ENCODE assay signal across 10 cellular contexts in the genomic region with DNA sequence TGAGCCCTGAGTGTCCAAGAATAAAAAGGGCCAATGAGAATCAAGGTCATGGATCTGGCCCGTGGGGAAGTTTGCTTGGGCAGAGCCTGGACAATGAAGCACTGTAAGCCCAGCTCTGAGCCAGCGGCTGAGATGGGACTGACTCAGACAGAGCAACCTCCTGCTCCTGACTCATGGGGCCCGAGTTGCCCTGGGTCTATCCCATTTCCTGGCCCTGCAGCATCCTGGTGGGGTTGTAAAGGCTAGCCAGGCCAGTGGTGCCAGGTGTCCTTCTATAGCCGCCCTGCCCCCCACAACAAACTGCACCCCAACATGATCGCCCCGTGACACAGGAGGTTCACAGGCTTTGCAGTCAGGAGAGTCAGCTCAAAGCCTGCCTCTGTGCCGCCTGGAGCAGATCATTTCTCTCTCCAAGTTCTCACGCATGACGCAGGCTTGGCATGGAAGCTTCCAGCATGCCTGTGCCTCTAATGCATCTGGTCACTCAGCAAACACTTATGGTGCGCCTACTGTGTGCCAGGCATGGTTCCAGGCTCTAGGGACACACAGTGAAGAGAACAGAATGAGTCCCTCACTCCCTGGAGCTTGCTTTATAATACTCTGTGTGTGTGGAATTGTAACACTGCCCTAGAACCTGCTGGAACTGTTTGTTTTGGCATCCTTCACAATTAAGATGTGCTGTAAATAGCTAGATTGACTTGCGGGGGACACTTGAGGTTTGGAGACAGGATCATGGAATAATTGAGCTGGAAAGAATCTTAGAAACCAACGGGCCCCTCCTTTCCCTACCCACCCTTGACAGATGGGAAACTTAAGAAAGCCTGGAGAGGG. TPM values are rescaled to one million over a fixed set of nuclear protein-coding genes. Genes with fewer than 3 reads are reported as not detected.
A peak's percentile ranks its signal among the peaks of the same experiment; 100 is the strongest.
DNase-seq lines count a peak whose midpoint lies in the region; ATAC-seq, FAIRE-seq and TF ChIP-seq lines count a peak whose summit lies in the region.
"Had no signal": no experiment of that assay in that cellular context is flagged by ENCODE, and none has a peak within 500 bp of the region (broad histone marks: within the 10 kb centered on the region; RNA-seq: fewer than 3 reads in every experiment).

No MANE protein-coding gene starts in this region.

- H4K20me1 ChIP-seq in mammary epithelial cell (ENCODE audit: insufficient read depth, low read length), result no peaks in the 10 kb centered on the region
- H4K20me1 ChIP-seq in HepG2 (ENCODE audit: insufficient read depth, low read length), result no peaks in the 10 kb centered on the region

- CTCF ChIA-PET in mammary epithelial cell (lab: Charles Lee; ENCODE audit: low non-redundant PET) (interaction anchor here (0.6 kb wide), 1 partner anchor 23 kb away, joined by 3 read pairs; no protein-coding TSS in a partner anchor), HepG2 (lab: Yijun Ruan, JAX; ENCODE audit: low intra/inter-chr PET ratio, low total read pairs) (no interaction called here)

- WGBS in mammary epithelial cell (ENCODE audit: low coverage, missing lambda C conversion rate), result 25% methylated on average over 10 of the region's 12 CpGs
- WGBS in HepG2 (ENCODE audit: low lambda C conversion rate), result 45% methylated on average over 3 of the region's 12 CpGs

- H3K9me3 Mint-ChIP-seq in activated naive CD8-positive, alpha-beta T cell treated with anti-CD3 and anti-CD28 coated beads for 36 hours, result no peaks in the 10 kb centered on the region

- H3K4me2 ChIP-seq in mammary epithelial cell (ENCODE audit: insufficient read depth, low read depth, low read length) (peak overlapping the region; percentile 9), HepG2 (ENCODE audit: low read depth, low read length) (peak overlapping the region; percentile 52)

- H3K79me2 ChIP-seq in mammary epithelial cell (ENCODE audit: insufficient read depth, low read length), result no peaks in the 10 kb centered on the region
- H3K79me2 ChIP-seq in HepG2 (ENCODE audit: insufficient read depth, low read length), result no peaks in the 10 kb centered on the region

- H3K27ac Mint-ChIP-seq in activated naive CD8-positive, alpha-beta T cell treated with anti-CD3 and anti-CD28 coated beads for 36 hours, result no peak overlapping the region
- H3K27ac Mint-ChIP-seq: CD4-positive, CD25-positive, alpha-beta regulatory T cell had no signal

- H3K36me3 Mint-ChIP-seq in activated naive CD8-positive, alpha-beta T cell treated with anti-CD3 and anti-CD28 coated beads for 36 hours, result no peaks in the 10 kb centered on the region
- H3K36me3 Mint-ChIP-seq: CD4-positive, CD25-positive, alpha-beta regulatory T cell had no signal

- BruUV-seq in mammary epithelial cell (replicated peaks; lab: Mats Ljungman, UMichigan) (TSS peak; percentile 66), HepG2 (replicated peaks; lab: Mats Ljungman, UMichigan) (no TSS peak)

- intact Hi-C loops in mammary epithelial cell (cut with micrococcal nuclease), result loop anchor here (2.0 kb wide), 1 partner anchor 125 kb away; no protein-coding TSS in a partner anchor
- intact Hi-C loops in HepG2 (cut with micrococcal nuclease; ENCODE audit: unreplicated experiment), result loop anchor here (5.0 kb wide), 1 partner anchor 55 kb away; no protein-coding TSS in a partner anchor

- TF ChIP-seq CTCF in mammary epithelial cell (conservative IDR thresholded peaks at IDR 0.05 in 1 of 2, IDR thresholded peaks at IDR 0.05 in 1 of 2; ENCODE audit: extremely low read depth in 1 of 2, insufficient read depth in 1 of 2, low read depth in 1 of 2, low read length in 2 of 2), result no peak
- no peak for TF ChIP-seq CTCF in HepG2 (CRISPR knock-in tag; IDR thresholded peaks at IDR 0.05)
- TF ChIP-seq CTCF in BE2C (IDR thresholded peaks at IDR 0.05; ENCODE audit: low read depth, low read length), result no peak

- peak; percentile 71 for FAIRE-seq in HepG2 (lab: Jason Lieb, UNC)

- TF ChIP-seq EP300 in HepG2 (IDR thresholded peaks at IDR 0.05; ENCODE audit: low read depth in 2 of 2, low read length in 2 of 2) (peak in 1 of 2 experiments; percentile 16; a peak in 1 of 4 replicates), HepG2 (CRISPR knock-in tag; IDR thresholded peaks at IDR 0.05; ENCODE audit: borderline replicate concordance) (peak; percentile 50; the same call in 1 of the 2 replicates)

- H3K4me1 Mint-ChIP-seq in activated naive CD8-positive, alpha-beta T cell treated with anti-CD3 and anti-CD28 coated beads for 36 hours, result no peaks in the 10 kb centered on the region

- POLR2A ChIA-PET in HepG2 (lab: Yijun Ruan, JAX), result interaction anchor here (0.8 to 1.3 kb wide), 4 partner anchors 60 to 227 kb away, joined by 3 to 4 read pairs (median 3); a partner anchor contains a TSS

- in situ Hi-C loops in mammary epithelial cell (cut with MboI; ENCODE audit: low sequenced_read_pairs in 2 of 2), result no loop called here
- in situ Hi-C loops in HepG2 (cut with HindIII; ENCODE audit: extremely low pct_ligation_motif_present, low pct_unique_long_range_greater_than_20kb), result no loop called here

- no peak for TF ChIP-seq RAD21 in HepG2 (CRISPR knock-in tag; IDR thresholded peaks at IDR 0.05)

- DNase-seq in A172 (ENCODE audit: low spot score) (peak; percentile 97), HuH-7.5 (ENCODE audit: low spot score) (peak; percentile 39), mammary epithelial cell (peak; percentile 99), HepG2 (ENCODE audit: low spot score) (peak; percentile 85), BE2C (no peak), HUDEP-2 (lab: John Stamatoyannopoulos, UW; ENCODE audit: unreplicated experiment in 76 of 76) (no peak)
- no peak for DNase-seq in activated naive CD8-positive, alpha-beta T cell treated with anti-CD3 and anti-CD28 coated beads for 36 hours
- DNase-seq: CD4-positive, CD25-positive, alpha-beta regulatory T cell; ovary had no signal

- ATAC-seq in HepG2 (peak; percentile 97), HG02973 (IDR thresholded peaks at IDR 0.05; ENCODE audit: unreplicated experiment) (no peak)

- H3K27me3 ChIP-seq in mammary epithelial cell (ENCODE audit: insufficient read depth, low read length) (no peaks in the 10 kb centered on the region), HepG2 (ENCODE audit: control insufficient read depth in 1 of 2, insufficient read depth in 2 of 2, low read length in 2 of 2) (peaks cover 0 to 1% of the 10 kb centered on the region in 2 experiments; a peak in 1 of 5 replicates), BE2C (no peaks in the 10 kb centered on the region)
- H3K27me3 ChIP-seq: ovary had no signal

- H3K4me1 ChIP-seq in mammary epithelial cell (ENCODE audit: insufficient read depth, low read length) (peaks cover 31% of the 10 kb centered on the region), HepG2 (ENCODE audit: insufficient read depth, low read length) (peaks cover 32% of the 10 kb centered on the region), BE2C (no peaks in the 10 kb centered on the region)

- H2AFZ ChIP-seq in mammary epithelial cell (ENCODE audit: low read depth, low read length) (peak overlapping the region; percentile 14), HepG2 (ENCODE audit: low read length) (no peak overlapping the region)

- H3K36me3 ChIP-seq in mammary epithelial cell (ENCODE audit: insufficient read depth, low read length), result no peaks in the 10 kb centered on the region
- H3K36me3 ChIP-seq in HepG2 (replicated peaks in 1 of 2; ENCODE audit: control insufficient read depth in 1 of 2, insufficient read depth in 2 of 2, low read length in 2 of 2), result no peaks in the 10 kb centered on the region
- no peaks in the 10 kb centered on the region for H3K36me3 ChIP-seq in BE2C
- H3K36me3 ChIP-seq: ovary had no signal

- no peak overlapping the region for H3K4me3 ChIP-seq in mammary epithelial cell (replicated peaks in 1 of 3; ENCODE audit: insufficient read depth in 1 of 3, low read depth in 2 of 3, low read length in 3 of 3)
- H3K4me3 ChIP-seq in HepG2 (replicated peaks in 1 of 3; ENCODE audit: insufficient read depth in 1 of 3, low read depth in 2 of 3, low read length in 3 of 3), result peak overlapping the region in 1 of 3 experiments; percentile 19; a peak in 1 of 6 replicates
- no peak overlapping the region for H3K4me3 ChIP-seq in BE2C (ENCODE audit: low read depth, low read length)
- H3K4me3 ChIP-seq: ovary had no signal

- H3K27ac ChIP-seq in mammary epithelial cell (ENCODE audit: insufficient read depth, low read depth, low read length) (peak overlapping the region; percentile 88), HepG2 (ENCODE audit: extremely low read length, insufficient read depth, low read length) (no peak overlapping the region)
- H3K27ac ChIP-seq: ovary had no signal

- TF ChIP-seq POLR2A in HepG2 (IDR thresholded peaks at IDR 0.05; ENCODE audit: insufficient read depth in 1 of 2, low read depth in 2 of 2, low read length in 2 of 2), result no peak

- H3K9me3 ChIP-seq in mammary epithelial cell (replicated peaks; ENCODE audit: insufficient read depth, low read length), result peaks cover 5% of the 10 kb centered on the region
- H3K9me3 ChIP-seq in HepG2 (ENCODE audit: low read length), result no peaks in the 10 kb centered on the region
- no peaks in the 10 kb centered on the region for H3K9me3 ChIP-seq in BE2C
- H3K9me3 ChIP-seq: ovary had no signal

- no peak overlapping the region for H3K4me3 Mint-ChIP-seq in activated naive CD8-positive, alpha-beta T cell treated with anti-CD3 and anti-CD28 coated beads for 36 hours
- H3K4me3 Mint-ChIP-seq: CD4-positive, CD25-positive, alpha-beta regulatory T cell had no signal

- no peaks in the 10 kb centered on the region for H3K27me3 Mint-ChIP-seq in activated naive CD8-positive, alpha-beta T cell treated with anti-CD3 and anti-CD28 coated beads for 36 hours

- peak overlapping the region; percentile 52 for H3K9ac ChIP-seq in mammary epithelial cell (ENCODE audit: insufficient read depth, low read length)
- H3K9ac ChIP-seq in HepG2 (ENCODE audit: insufficient read depth, low read depth, low read length), result no peak overlapping the region

- dilution Hi-C loops in mammary epithelial cell (cut with HindIII; ENCODE audit: low sequenced_read_pairs), result loop anchor here (5.0 kb wide), 3 partner anchors 40 to 95 kb away; no protein-coding TSS in a partner anchor

RNA-seq across cellular contexts. Expression of a gene that starts 4.9 kb away (rescaled TPM):
- total RNA-seq in A172 (2014; rRNA removed; shearing (Covaris generic)), result 0.78 and 1.1 TPM in 2 replicates
- total RNA-seq in mammary epithelial cell (1 to 10 TPM in 1 of 2 donors, under 1 TPM in 1; under 0.01 to 3.4 TPM), HepG2 (2016; rRNA removed; fragmentation: Illumina TruSeq; extraction: Trizol) (0.15 and 0.20 TPM in 2 replicates)
- polyA plus RNA-seq in mammary epithelial cell (3.7 TPM), HepG2 (2011; rRNA removed) (0.05 and 0.25 TPM in 2 replicates)
- not detected for polyA minus RNA-seq in mammary epithelial cell
- total RNA-seq in HepG2 (2016; cell fraction: cytosol; rRNA removed; fragmentation: Illumina TruSeq; extraction: Trizol; ENCODE audit: low read depth), result not detected in 2 replicates
- total RNA-seq in HepG2 (2016; cell fraction: insoluble cytoplasmic fraction; rRNA removed; fragmentation: Illumina TruSeq; extraction: Trizol), result 0.15 and 0.37 TPM in 2 replicates
- 0.15 TPM in 1 of 2 replicates, not detected in the other for total RNA-seq in HepG2 (2016; cell fraction: membrane; rRNA removed; fragmentation: Illumina TruSeq; extraction: Trizol)
- 0.13 TPM in 1 of 2 replicates, not detected in the other for total RNA-seq in HepG2 (2016; cell fraction: nucleus; rRNA removed; fragmentation: Illumina TruSeq; extraction: Trizol)
- polyA plus RNA-seq in HepG2 (2011; cell fraction: cytosol; rRNA removed), result 0.06 and 0.11 TPM in 2 replicates
- 0.05 and 0.08 TPM in 2 replicates for polyA plus RNA-seq in HepG2 (2011; cell fraction: nucleus; rRNA removed)
- 0.05 TPM in 1 of 2 replicates, not detected in the other for polyA plus RNA-seq in HepG2 (2012)
- 0.11 and 0.15 TPM in 2 replicates for polyA plus RNA-seq in HepG2 (2016; cell fraction: cytosol; fragmentation: Illumina TruSeq; extraction: Trizol; ENCODE audit: low read depth)
- 0.11 and 0.27 TPM in 2 replicates for polyA plus RNA-seq in HepG2 (2016; cell fraction: insoluble cytoplasmic fraction; fragmentation: Illumina TruSeq; extraction: Trizol; ENCODE audit: low read depth)
- 0.10 TPM in 1 of 2 replicates, not detected in the other for polyA plus RNA-seq in HepG2 (2016; cell fraction: membrane; fragmentation: Illumina TruSeq; extraction: Trizol; ENCODE audit: low read depth)
- not detected in 2 replicates for polyA plus RNA-seq in HepG2 (2016; cell fraction: nucleus; fragmentation: Illumina TruSeq; extraction: Trizol; ENCODE audit: insufficient read depth, low read depth)
- not detected in 2 replicates for polyA minus RNA-seq in HepG2 (2011; rRNA and poly(A)+ RNA removed; ENCODE audit: low replicate concordance)
- polyA minus RNA-seq in HepG2 (2011; cell fraction: cytosol; rRNA and poly(A)+ RNA removed), result not detected in 2 replicates
- not detected in 2 replicates for polyA minus RNA-seq in HepG2 (2011; cell fraction: nucleus; rRNA and poly(A)+ RNA removed)
- 0.08 TPM for polyA plus RNA-seq in BE2C (2012; ENCODE audit: insufficient read depth, insufficient read length, low read depth)
- total RNA-seq in activated naive CD8-positive, alpha-beta T cell treated with anti-CD3 and anti-CD28 coated beads for 36 hours, result not detected
- total RNA-seq: CD4-positive, CD25-positive, alpha-beta regulatory T cell; ovary had no signal
- polyA plus RNA-seq: CD4-positive, CD25-positive, alpha-beta regulatory T cell; ovary had no signal

RNA-seq across cellular contexts. Expression of a gene that starts 58.0 kb away (rescaled TPM):
- total RNA-seq in A172 (2014; rRNA removed; shearing (Covaris generic)), result 326 and 351 TPM in 2 replicates
- total RNA-seq in mammary epithelial cell (100 to 1,000 TPM; 177 to 218 TPM), HepG2 (2016; rRNA removed; fragmentation: Illumina TruSeq; extraction: Trizol) (88.5 and 89.7 TPM in 2 replicates)
- polyA plus RNA-seq in mammary epithelial cell (249 TPM), HepG2 (2011; rRNA removed) (44.3 and 46.8 TPM in 2 replicates)
- 373 TPM for polyA minus RNA-seq in mammary epithelial cell
- total RNA-seq in HepG2 (2016; cell fraction: cytosol; rRNA removed; fragmentation: Illumina TruSeq; extraction: Trizol; ENCODE audit: low read depth), result 352 and 381 TPM in 2 replicates
- 88.4 and 99.3 TPM in 2 replicates for total RNA-seq in HepG2 (2016; cell fraction: insoluble cytoplasmic fraction; rRNA removed; fragmentation: Illumina TruSeq; extraction: Trizol)
- total RNA-seq in HepG2 (2016; cell fraction: membrane; rRNA removed; fragmentation: Illumina TruSeq; extraction: Trizol), result 379 and 382 TPM in 2 replicates
- total RNA-seq in HepG2 (2016; cell fraction: nucleus; rRNA removed; fragmentation: Illumina TruSeq; extraction: Trizol), result 36.5 and 43.0 TPM in 2 replicates
- polyA plus RNA-seq in HepG2 (2011; cell fraction: cytosol; rRNA removed), result 69.4 and 70.9 TPM in 2 replicates
- 27.0 and 30.7 TPM in 2 replicates for polyA plus RNA-seq in HepG2 (2011; cell fraction: nucleus; rRNA removed)
- 77.3 and 81.6 TPM in 2 replicates for polyA plus RNA-seq in HepG2 (2012)
- 628 and 647 TPM in 2 replicates for polyA plus RNA-seq in HepG2 (2016; cell fraction: cytosol; fragmentation: Illumina TruSeq; extraction: Trizol; ENCODE audit: low read depth)
- polyA plus RNA-seq in HepG2 (2016; cell fraction: insoluble cytoplasmic fraction; fragmentation: Illumina TruSeq; extraction: Trizol; ENCODE audit: low read depth), result 133 and 136 TPM in 2 replicates
- 501 and 566 TPM in 2 replicates for polyA plus RNA-seq in HepG2 (2016; cell fraction: membrane; fragmentation: Illumina TruSeq; extraction: Trizol; ENCODE audit: low read depth)
- polyA plus RNA-seq in HepG2 (2016; cell fraction: nucleus; fragmentation: Illumina TruSeq; extraction: Trizol; ENCODE audit: insufficient read depth, low read depth), result 71.6 and 84.3 TPM in 2 replicates
- 89.0 and 132 TPM in 2 replicates for polyA minus RNA-seq in HepG2 (2011; rRNA and poly(A)+ RNA removed; ENCODE audit: low replicate concordance)
- 36.2 and 38.2 TPM in 2 replicates for polyA minus RNA-seq in HepG2 (2011; cell fraction: cytosol; rRNA and poly(A)+ RNA removed)
- polyA minus RNA-seq in HepG2 (2011; cell fraction: nucleus; rRNA and poly(A)+ RNA removed), result 21.1 and 31.1 TPM in 2 replicates
- 141 TPM for polyA plus RNA-seq in BE2C (2012; ENCODE audit: insufficient read depth, insufficient read length, low read depth)
- 10 to 100 TPM; 55.0 to 55.9 TPM for total RNA-seq in activated naive CD8-positive, alpha-beta T cell treated with anti-CD3 and anti-CD28 coated beads for 36 hours

RNA-seq across cellular contexts. Expression of a gene that starts 59.8 kb away (rescaled TPM):
- not detected in 2 replicates for total RNA-seq in A172 (2014; rRNA removed; shearing (Covaris generic))
- total RNA-seq in mammary epithelial cell (under 1 TPM in 1 of 2 donors, not detected in 1; 0.45 TPM), HepG2 (2016; rRNA removed; fragmentation: Illumina TruSeq; extraction: Trizol) (0.09 TPM in 1 of 2 replicates, not detected in the other)
- polyA plus RNA-seq in mammary epithelial cell (0.42 TPM), HepG2 (2011; rRNA removed) (0.36 and 0.55 TPM in 2 replicates)
- polyA minus RNA-seq in mammary epithelial cell, result not detected
- not detected in 2 replicates for total RNA-seq in HepG2 (2016; cell fraction: cytosol; rRNA removed; fragmentation: Illumina TruSeq; extraction: Trizol; ENCODE audit: low read depth)
- total RNA-seq in HepG2 (2016; cell fraction: insoluble cytoplasmic fraction; rRNA removed; fragmentation: Illumina TruSeq; extraction: Trizol), result 0.15 TPM in 1 of 2 replicates, not detected in the other
- total RNA-seq in HepG2 (2016; cell fraction: membrane; rRNA removed; fragmentation: Illumina TruSeq; extraction: Trizol), result 0.12 TPM in 1 of 2 replicates, not detected in the other
- total RNA-seq in HepG2 (2016; cell fraction: nucleus; rRNA removed; fragmentation: Illumina TruSeq; extraction: Trizol), result not detected in 2 replicates
- 0.25 and 0.40 TPM in 2 replicates for polyA plus RNA-seq in HepG2 (2011; cell fraction: cytosol; rRNA removed)
- 0.32 and 0.42 TPM in 2 replicates for polyA plus RNA-seq in HepG2 (2011; cell fraction: nucleus; rRNA removed)
- polyA plus RNA-seq in HepG2 (2012), result 0.38 TPM in 1 of 2 replicates, not detected in the other
- polyA plus RNA-seq in HepG2 (2016; cell fraction: cytosol; fragmentation: Illumina TruSeq; extraction: Trizol; ENCODE audit: low read depth), result 0.08 and 0.12 TPM in 2 replicates
- 0.31 TPM in 1 of 2 replicates, not detected in the other for polyA plus RNA-seq in HepG2 (2016; cell fraction: insoluble cytoplasmic fraction; fragmentation: Illumina TruSeq; extraction: Trizol; ENCODE audit: low read depth)
- 0.10 and 0.12 TPM in 2 replicates for polyA plus RNA-seq in HepG2 (2016; cell fraction: membrane; fragmentation: Illumina TruSeq; extraction: Trizol; ENCODE audit: low read depth)
- not detected in 2 replicates for polyA plus RNA-seq in HepG2 (2016; cell fraction: nucleus; fragmentation: Illumina TruSeq; extraction: Trizol; ENCODE audit: insufficient read depth, low read depth)
- 0.42 and 0.82 TPM in 2 replicates for polyA minus RNA-seq in HepG2 (2011; rRNA and poly(A)+ RNA removed; ENCODE audit: low replicate concordance)
- polyA minus RNA-seq in HepG2 (2011; cell fraction: cytosol; rRNA and poly(A)+ RNA removed), result 0.35 TPM in 1 of 2 replicates, not detected in the other
- 0.62 and 0.64 TPM in 2 replicates for polyA minus RNA-seq in HepG2 (2011; cell fraction: nucleus; rRNA and poly(A)+ RNA removed)
- polyA plus RNA-seq in BE2C (2012; ENCODE audit: insufficient read depth, insufficient read length, low read depth), result not detected
- not detected for total RNA-seq in activated naive CD8-positive, alpha-beta T cell treated with anti-CD3 and anti-CD28 coated beads for 36 hours
- total RNA-seq: CD4-positive, CD25-positive, alpha-beta regulatory T cell; ovary had no signal
- polyA plus RNA-seq: CD4-positive, CD25-positive, alpha-beta regulatory T cell had no signal

Comparison
In these comparisons a context has a peak if more than half of its experiments do, and no peak if none do; other contexts are left out.
1. DNase-seq: peak in A172 (single experiment), HuH-7.5 (single experiment), mammary epithelial cell (single experiment) and HepG2 (single experiment); none in BE2C (single experiment), activated naive CD8-positive, alpha-beta T cell treated with anti-CD3 and anti-CD28 coated beads for 36 hours (single experiment) and HUDEP-2 (0 of 76).